In the genomic region with DNA sequence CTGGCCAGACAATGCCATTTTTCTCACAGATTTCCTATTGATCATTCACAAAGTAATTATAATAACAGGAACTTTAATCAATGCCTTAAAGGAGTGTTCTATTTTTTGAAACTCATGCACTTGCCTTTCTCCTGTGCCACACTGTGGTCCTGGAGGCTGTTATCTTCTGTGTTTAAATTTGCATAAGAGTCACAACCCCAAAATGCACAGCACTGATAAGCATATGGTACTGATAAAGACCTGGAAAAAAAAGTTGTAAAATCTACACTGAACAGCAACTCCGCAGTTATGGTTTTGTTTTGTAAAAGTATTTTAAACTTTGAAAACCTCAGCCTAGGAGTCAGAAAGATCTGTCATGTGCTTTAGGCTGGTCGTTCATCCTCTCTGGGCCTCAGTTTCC, we compare ENCODE assay signal across 1 cellular context.
TF ChIP-seq lines count a peak whose summit lies in the region.

No MANE protein-coding gene starts in this region.

TF ChIP-seq in K562, 482 proteins besides CTCF, POLR2A, EP300 and RAD21 (continued from another document and continues in another):
- TF ChIP-seq ZBTB34 (CRISPR knock-in tag; IDR thresholded peaks at IDR 0.05): no peak
- no peak for TF ChIP-seq MAFK (IDR thresholded peaks at IDR 0.05; ENCODE audit: low read length)
- peak in 1 of 2 experiments; percentile 78; a peak in 2 of 4 replicates for TF ChIP-seq TBL1XR1 (IDR thresholded peaks at IDR 0.05; ENCODE audit: low read length in 2 of 2)
- no peak for TF ChIP-seq ZNF311 (CRISPR knock-in tag; IDR thresholded peaks at IDR 0.05)
- no peak for TF ChIP-seq BRD9 (IDR thresholded peaks at IDR 0.05; ENCODE audit: low read depth, partially characterized antibody)
- TF ChIP-seq SMAD3 (CRISPR knock-in tag; conservative IDR thresholded peaks at IDR 0.05): peak; percentile 71; the same call in 1 of the 2 replicates
- no peak for TF ChIP-seq CEBPB (tag; IDR thresholded peaks at IDR 0.05)
- TF ChIP-seq NR4A1 (CRISPR knock-in tag; IDR thresholded peaks at IDR 0.05): no peak
- 0 out of 2 replicates have a peak, but pooled peaks have one; percentile 43 for TF ChIP-seq NR4A1 (tag; IDR thresholded peaks at IDR 0.05)
- no peak for TF ChIP-seq PRMT5 (CRISPR knock-in tag; IDR thresholded peaks at IDR 0.05)
- no peak for TF ChIP-seq TAF7 (tag; IDR thresholded peaks at IDR 0.05)
- TF ChIP-seq, protein P1, sequence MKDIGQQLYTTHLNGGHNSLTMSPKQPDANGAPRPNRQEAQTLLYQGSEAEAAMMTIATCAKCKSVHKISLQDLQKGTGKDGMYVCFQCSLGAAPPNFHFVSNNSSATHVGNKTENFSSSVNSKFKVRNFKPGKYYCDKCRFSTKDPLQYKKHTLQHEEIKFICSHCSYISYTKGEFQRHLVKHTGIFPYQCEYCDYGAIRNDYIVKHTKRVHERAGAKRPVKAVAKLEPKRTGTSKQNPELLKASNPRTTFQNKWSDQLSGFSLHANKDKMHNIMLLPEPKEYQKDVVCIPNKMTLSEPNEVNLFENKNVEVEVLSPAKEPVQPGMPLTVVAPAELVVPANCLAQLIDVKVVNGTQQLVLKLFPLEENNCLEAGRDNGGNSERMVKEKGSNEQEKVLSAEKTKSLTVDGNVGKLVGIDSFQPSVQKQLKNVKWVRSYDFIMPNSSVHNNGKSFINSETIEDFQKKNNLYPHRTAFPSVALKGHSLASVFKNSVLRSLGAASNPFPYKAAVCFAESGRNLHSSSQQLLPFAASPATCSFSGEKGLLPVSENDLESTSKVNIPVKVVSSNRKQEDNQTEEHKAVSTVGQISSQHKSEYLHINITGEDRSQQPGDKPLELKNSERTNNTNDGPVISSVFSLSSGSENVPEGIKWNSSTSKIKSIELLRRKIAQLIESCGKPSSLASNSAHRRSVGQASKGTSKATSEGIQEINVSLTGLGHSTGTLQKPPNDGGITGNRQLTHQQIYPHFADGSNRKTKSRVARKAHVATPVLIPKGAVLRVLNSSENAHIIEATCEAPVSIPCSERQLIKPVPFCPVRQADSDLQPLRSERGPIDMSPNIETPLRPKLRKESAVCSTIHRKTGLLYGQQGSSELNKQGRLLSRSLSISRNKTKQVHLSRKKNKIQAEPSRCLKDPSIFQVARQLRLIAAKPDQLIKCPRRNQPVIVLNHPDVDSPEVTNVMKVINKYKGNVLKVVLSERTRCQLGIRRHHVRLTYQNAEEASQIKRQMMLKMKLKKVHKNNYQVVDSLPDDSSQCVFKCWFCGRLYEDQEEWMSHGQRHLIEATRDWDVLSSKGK (CRISPR knock-in tag; IDR thresholded peaks at IDR 0.05): no peak
- no peak for TF ChIP-seq ETV6 (IDR thresholded peaks at IDR 0.05; ENCODE audit: borderline replicate concordance in 1 of 2, low read depth in 2 of 2, low read length in 1 of 2)
- TF ChIP-seq ETV6 (CRISPR knock-in tag; IDR thresholded peaks at IDR 0.05; ENCODE audit: borderline replicate concordance): no peak
- TF ChIP-seq KAT8 (IDR thresholded peaks at IDR 0.05; ENCODE audit: low read depth): no peak
- TF ChIP-seq ZNF3 (CRISPR knock-in tag; IDR thresholded peaks at IDR 0.05): no peak
- TF ChIP-seq, protein P2, sequence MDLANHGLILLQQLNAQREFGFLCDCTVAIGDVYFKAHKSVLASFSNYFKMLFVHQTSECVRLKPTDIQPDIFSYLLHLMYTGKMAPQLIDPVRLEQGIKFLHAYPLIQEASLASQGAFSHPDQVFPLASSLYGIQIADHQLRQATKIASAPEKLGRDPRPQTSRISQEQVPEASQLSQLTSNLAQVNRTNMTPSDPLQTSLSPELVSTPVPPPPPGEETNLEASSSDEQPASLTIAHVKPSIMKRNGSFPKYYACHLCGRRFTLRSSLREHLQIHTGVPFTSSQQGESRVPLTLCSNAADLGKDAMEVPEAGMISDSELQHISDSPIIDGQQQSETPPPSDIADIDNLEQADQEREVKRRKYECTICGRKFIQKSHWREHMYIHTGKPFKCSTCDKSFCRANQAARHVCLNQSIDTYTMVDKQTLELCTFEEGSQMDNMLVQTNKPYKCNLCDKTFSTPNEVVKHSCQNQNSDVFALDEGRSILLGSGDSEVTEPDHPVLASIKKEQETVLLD (IDR thresholded peaks at IDR 0.05): no peak
- TF ChIP-seq RFX7 (CRISPR knock-in tag; IDR thresholded peaks at IDR 0.05): no peak
- TF ChIP-seq, protein P3, sequence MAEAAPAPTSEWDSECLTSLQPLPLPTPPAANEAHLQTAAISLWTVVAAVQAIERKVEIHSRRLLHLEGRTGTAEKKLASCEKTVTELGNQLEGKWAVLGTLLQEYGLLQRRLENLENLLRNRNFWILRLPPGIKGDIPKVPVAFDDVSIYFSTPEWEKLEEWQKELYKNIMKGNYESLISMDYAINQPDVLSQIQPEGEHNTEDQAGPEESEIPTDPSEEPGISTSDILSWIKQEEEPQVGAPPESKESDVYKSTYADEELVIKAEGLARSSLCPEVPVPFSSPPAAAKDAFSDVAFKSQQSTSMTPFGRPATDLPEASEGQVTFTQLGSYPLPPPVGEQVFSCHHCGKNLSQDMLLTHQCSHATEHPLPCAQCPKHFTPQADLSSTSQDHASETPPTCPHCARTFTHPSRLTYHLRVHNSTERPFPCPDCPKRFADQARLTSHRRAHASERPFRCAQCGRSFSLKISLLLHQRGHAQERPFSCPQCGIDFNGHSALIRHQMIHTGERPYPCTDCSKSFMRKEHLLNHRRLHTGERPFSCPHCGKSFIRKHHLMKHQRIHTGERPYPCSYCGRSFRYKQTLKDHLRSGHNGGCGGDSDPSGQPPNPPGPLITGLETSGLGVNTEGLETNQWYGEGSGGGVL (CRISPR knock-in tag; IDR thresholded peaks at IDR 0.05): no peak
- 0 out of 2 replicates have a peak, but pooled peaks have one; percentile 1 for TF ChIP-seq NFE2 (IDR thresholded peaks at IDR 0.05; ENCODE audit: low read depth)
- no peak for TF ChIP-seq CHD2 (IDR thresholded peaks at IDR 0.05; ENCODE audit: low read depth, low read length)
- TF ChIP-seq RBM25 (IDR thresholded peaks at IDR 0.05; ENCODE audit: low read depth, low read length, severe bottlenecking): no peak
- peak; percentile 92 for TF ChIP-seq NCOR1 (IDR thresholded peaks at IDR 0.05)
- peak; percentile 50; the same call in 1 of the 2 replicates for TF ChIP-seq LEF1 (IDR thresholded peaks at IDR 0.05)
- TF ChIP-seq RBBP5 (IDR thresholded peaks at IDR 0.05; ENCODE audit: borderline replicate concordance, insufficient read depth, low read length, poor library complexity, severe bottlenecking): no peak
- no peak for TF ChIP-seq HDAC8 (tag; IDR thresholded peaks at IDR 0.05)
- TF ChIP-seq PCBP2 (IDR thresholded peaks at IDR 0.05; ENCODE audit: low read depth, low read length, poor library complexity, severe bottlenecking): no peak
- no peak for TF ChIP-seq KDM2B (CRISPR knock-in tag; IDR thresholded peaks at IDR 0.05)
- TF ChIP-seq GABPB2 (CRISPR knock-in tag; conservative IDR thresholded peaks at IDR 0.05): no peak
- no peak for TF ChIP-seq TBP (optimal IDR thresholded peaks at IDR 0.05; ENCODE audit: low read depth, low read length)
- TF ChIP-seq E2F3 (CRISPR knock-in tag; IDR thresholded peaks at IDR 0.05): no peak
- no peak for TF ChIP-seq GABPB1 (CRISPR knock-in tag; IDR thresholded peaks at IDR 0.05)
- TF ChIP-seq, protein P4, sequence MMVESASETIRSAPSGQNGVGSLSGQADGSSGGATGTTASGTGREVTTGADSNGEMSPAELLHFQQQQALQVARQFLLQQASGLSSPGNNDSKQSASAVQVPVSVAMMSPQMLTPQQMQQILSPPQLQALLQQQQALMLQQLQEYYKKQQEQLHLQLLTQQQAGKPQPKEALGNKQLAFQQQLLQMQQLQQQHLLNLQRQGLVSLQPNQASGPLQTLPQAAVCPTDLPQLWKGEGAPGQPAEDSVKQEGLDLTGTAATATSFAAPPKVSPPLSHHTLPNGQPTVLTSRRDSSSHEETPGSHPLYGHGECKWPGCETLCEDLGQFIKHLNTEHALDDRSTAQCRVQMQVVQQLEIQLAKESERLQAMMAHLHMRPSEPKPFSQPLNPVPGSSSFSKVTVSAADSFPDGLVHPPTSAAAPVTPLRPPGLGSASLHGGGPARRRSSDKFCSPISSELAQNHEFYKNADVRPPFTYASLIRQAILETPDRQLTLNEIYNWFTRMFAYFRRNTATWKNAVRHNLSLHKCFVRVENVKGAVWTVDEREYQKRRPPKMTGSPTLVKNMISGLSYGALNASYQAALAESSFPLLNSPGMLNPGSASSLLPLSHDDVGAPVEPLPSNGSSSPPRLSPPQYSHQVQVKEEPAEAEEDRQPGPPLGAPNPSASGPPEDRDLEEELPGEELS (CRISPR knock-in tag; IDR thresholded peaks at IDR 0.05; ENCODE audit: borderline replicate concordance): no peak
- TF ChIP-seq GTF2B (IDR thresholded peaks at IDR 0.05; ENCODE audit: extremely low read depth, insufficient read length): no peak
- no peak for TF ChIP-seq ZNF551 (CRISPR knock-in tag; IDR thresholded peaks at IDR 0.05)
- no peak for TF ChIP-seq FOXA1 (IDR thresholded peaks at IDR 0.05; ENCODE audit: borderline replicate concordance)
- no peak for TF ChIP-seq PPARD (CRISPR knock-in tag; IDR thresholded peaks at IDR 0.05)
- no peak for TF ChIP-seq PURB (CRISPR knock-in tag; IDR thresholded peaks at IDR 0.05; ENCODE audit: low read depth)
- peak; percentile 81 for TF ChIP-seq CCNT2 (IDR thresholded peaks at IDR 0.05; ENCODE audit: borderline replicate concordance, extremely low read depth, insufficient read length, low read depth, low read length)
- TF ChIP-seq BHLHE40 (IDR thresholded peaks at IDR 0.05; ENCODE audit: low read length): peak; percentile 25; the same call in 1 of the 2 replicates
- TF ChIP-seq, protein P5, sequence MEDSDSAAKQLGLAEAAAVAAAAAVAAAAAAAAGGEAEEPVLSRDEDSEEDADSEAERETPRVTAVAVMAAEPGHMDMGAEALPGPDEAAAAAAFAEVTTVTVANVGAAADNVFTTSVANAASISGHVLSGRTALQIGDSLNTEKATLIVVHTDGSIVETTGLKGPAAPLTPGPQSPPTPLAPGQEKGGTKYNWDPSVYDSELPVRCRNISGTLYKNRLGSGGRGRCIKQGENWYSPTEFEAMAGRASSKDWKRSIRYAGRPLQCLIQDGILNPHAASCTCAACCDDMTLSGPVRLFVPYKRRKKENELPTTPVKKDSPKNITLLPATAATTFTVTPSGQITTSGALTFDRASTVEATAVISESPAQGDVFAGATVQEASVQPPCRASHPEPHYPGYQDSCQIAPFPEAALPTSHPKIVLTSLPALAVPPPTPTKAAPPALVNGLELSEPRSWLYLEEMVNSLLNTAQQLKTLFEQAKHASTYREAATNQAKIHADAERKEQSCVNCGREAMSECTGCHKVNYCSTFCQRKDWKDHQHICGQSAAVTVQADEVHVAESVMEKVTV (CRISPR knock-in tag; IDR thresholded peaks at IDR 0.05): no peak
- TF ChIP-seq JUNB (CRISPR knock-in tag; conservative IDR thresholded peaks at IDR 0.05): no peak
- no peak for TF ChIP-seq CEBPZ (IDR thresholded peaks at IDR 0.05; ENCODE audit: borderline replicate concordance, low read depth, low read length)
- TF ChIP-seq FOXM1 (IDR thresholded peaks at IDR 0.05; ENCODE audit: low read depth): peak; percentile 94
- no peak for TF ChIP-seq FOXM1 (CRISPR knock-in tag; IDR thresholded peaks at IDR 0.05; ENCODE audit: low read depth)
- no peak for TF ChIP-seq SRSF9 (IDR thresholded peaks at IDR 0.05; ENCODE audit: borderline replicate concordance, low read depth, low read length)
- peak; percentile 74; the same call in 1 of the 2 replicates for TF ChIP-seq STAT5A (IDR thresholded peaks at IDR 0.05; ENCODE audit: borderline replicate concordance, low read length)
- no peak for TF ChIP-seq IRF9 (tag; IDR thresholded peaks at IDR 0.05)
